In genomic region chr1:242523968-242524570, GRCh38 we compare ENCODE assay signal across 8 cellular contexts. TPM values are rescaled to one million over a fixed set of nuclear protein-coding genes. Genes with fewer than 3 reads are reported as not detected.
DNase-seq lines count a peak whose midpoint lies in the region; ATAC-seq and TF ChIP-seq lines count a peak whose summit lies in the region.

No MANE protein-coding gene starts in this region.

- H3K4me3 Mint-ChIP-seq in endothelial cell (ENCODE audit: unreplicated experiment): peak overlapping the region; percentile 77
- H3K4me3 Mint-ChIP-seq in naive B cell: peak overlapping the region; percentile 70 to 94 (median 88)

- H3K4me1 Mint-ChIP-seq in endothelial cell (ENCODE audit: unreplicated experiment): no peaks in the 10 kb centered on the region
- peaks cover 20 to 28% (median 26%) of the 10 kb centered on the region in 3 donors for H3K4me1 Mint-ChIP-seq in naive B cell

- H3K27me3 Mint-ChIP-seq in endothelial cell (ENCODE audit: unreplicated experiment): peaks cover 9% of the 10 kb centered on the region
- peaks cover 23 to 54% (median 38%) of the 10 kb centered on the region in 3 donors for H3K27me3 Mint-ChIP-seq in naive B cell

- no peak for TF ChIP-seq CTCF in endothelial cell (IDR thresholded peaks at IDR 0.05; ENCODE audit: unreplicated experiment)

- ATAC-seq in naive B cell (ENCODE audit: low read depth in 2 of 2): peak; percentile 58 to 62
- no peak for ATAC-seq in HG03439 (IDR thresholded peaks at IDR 0.05; ENCODE audit: unreplicated experiment)
- no peak for ATAC-seq in GM21390 (IDR thresholded peaks at IDR 0.05; ENCODE audit: unreplicated experiment)
- ATAC-seq in GM21825 (IDR thresholded peaks at IDR 0.05; ENCODE audit: unreplicated experiment): no peak

- H3K9me3 Mint-ChIP-seq in endothelial cell (ENCODE audit: unreplicated experiment) (no peaks in the 10 kb centered on the region), naive B cell (peaks cover 0 to 4% (median 0%) of the 10 kb centered on the region in 7 donors)

- H3K27ac Mint-ChIP-seq in endothelial cell (ENCODE audit: unreplicated experiment): no peak overlapping the region
- H3K27ac Mint-ChIP-seq in naive B cell: no peak overlapping the region

- H3K36me3 Mint-ChIP-seq in endothelial cell (ENCODE audit: low read depth, unreplicated experiment) (no peaks in the 10 kb centered on the region), naive B cell (no peaks in the 10 kb centered on the region)

- peak; percentile 53 for DNase-seq in activated CD8-positive, alpha-beta memory T cell treated with anti-CD3 and anti-CD28 coated beads, Interleukin-2, amount 50 U/mL, for 48 hours
- DNase-seq in activated CD8-positive, alpha-beta memory T cell treated with anti-CD3 and anti-CD28 coated beads for 24 hours: no peak
- peak; percentile 77 for DNase-seq in NCI-H774 (lab: John Stamatoyannopoulos, UW)
- peak; percentile 60 for DNase-seq in endothelial cell (ENCODE audit: low spot score)
- DNase-seq in naive B cell: peak; percentile 42

RNA-seq across cellular contexts. Expression of gene PLD5, which starts 0.4 kb away (rescaled TPM):
- total RNA-seq in endothelial cell (ENCODE audit: unreplicated experiment): not detected
- polyA plus RNA-seq in naive B cell (ENCODE audit: low read depth in 6 of 6): 1 to 10 TPM in 1 of 6 donors, under 1 TPM in 5; 0.08 to 1.1 (median 0.33) TPM

Comparison
In these comparisons a context has a peak if more than half of its experiments do, and no peak if none do; other contexts are left out.
1. ATAC-seq: peak in naive B cell (2 of 2); none in HG03439 (single experiment), GM21390 (single experiment) and GM21825 (single experiment).